13 cellular contexts compared by ENCODE assay signal in the genomic region with DNA sequence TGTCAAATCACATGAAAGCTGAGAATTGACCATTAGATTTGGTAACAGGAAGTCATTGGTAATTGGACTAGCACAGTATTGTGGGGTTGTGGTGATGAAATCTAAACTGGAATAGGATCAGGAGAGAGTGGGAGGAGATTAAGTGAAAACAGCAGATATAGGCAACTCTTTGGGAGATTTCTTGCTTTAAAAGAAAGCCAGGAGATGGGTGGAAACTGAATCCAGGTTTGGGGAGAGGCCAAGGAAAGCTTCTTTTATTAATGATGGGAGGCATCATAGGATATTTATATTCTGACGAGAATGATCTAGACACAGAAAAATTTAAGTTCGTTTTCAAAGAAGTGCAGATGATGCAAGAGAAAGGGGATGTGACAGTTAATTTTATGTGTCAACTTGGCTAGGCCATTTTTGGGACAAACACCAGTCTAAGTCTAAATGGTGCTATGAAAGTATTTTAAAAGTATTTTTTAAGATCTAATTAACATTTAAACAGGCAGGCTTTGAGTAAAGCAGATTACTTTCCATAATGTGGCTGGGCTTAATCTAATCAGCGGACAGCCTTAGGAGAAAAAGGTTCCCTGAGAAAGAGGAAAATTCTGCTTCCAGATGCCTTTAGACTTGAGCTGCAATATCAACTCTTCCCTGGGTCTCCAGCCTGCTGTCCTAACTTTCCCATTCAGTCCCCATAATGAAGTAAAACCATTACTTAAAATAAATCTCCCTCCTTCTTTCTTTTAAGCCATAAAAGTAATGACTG. TPM values are rescaled to one million over a fixed set of nuclear protein-coding genes. Genes with fewer than 3 reads are reported as not detected.
DNase-seq lines count a peak whose midpoint lies in the region; ATAC-seq and TF ChIP-seq lines count a peak whose summit lies in the region.
"Had no signal": no experiment of that assay in that cellular context is flagged by ENCODE, and none has a peak within 500 bp of the region (broad histone marks: within the 10 kb centered on the region; RNA-seq: fewer than 3 reads in every experiment).

No MANE protein-coding gene starts in this region.

- H3K36me3 ChIP-seq in SK-N-MC (ENCODE audit: insufficient read depth, low read length) (peaks cover 56% of the 10 kb centered on the region), smooth muscle cell (ENCODE audit: low read depth) (peaks cover 78% of the 10 kb centered on the region)

- peaks cover 36% of the 10 kb centered on the region for H3F3A ChIP-seq in smooth muscle cell (ENCODE audit: low read depth)

- H4K20me1 ChIP-seq in smooth muscle cell (ENCODE audit: low read depth), result peaks cover 100% of the 10 kb centered on the region

- H3K4me3 ChIP-seq in SK-N-MC, result no peak overlapping the region
- H3K4me3 ChIP-seq in fibroblast of villous mesenchyme (ENCODE audit: low read depth, low read length), result no peak overlapping the region
- no peak overlapping the region for H3K4me3 ChIP-seq in smooth muscle cell

- H3K27ac ChIP-seq in SK-N-MC (peak overlapping the region; percentile 38; the same call in 1 of the 2 replicates), smooth muscle cell (ENCODE audit: low read depth) (peak overlapping the region; percentile 49)

- WGBS in smooth muscle cell (ENCODE audit: low lambda C conversion rate), result 69% methylated on average over 3 of the region's 3 CpGs

- no peak overlapping the region for H3K4me2 ChIP-seq in smooth muscle cell

- H3K9me3 ChIP-seq in SK-N-MC (ENCODE audit: low read depth, low read length) (no peaks in the 10 kb centered on the region), smooth muscle cell (replicated peaks; ENCODE audit: low read depth) (no peaks in the 10 kb centered on the region)

- no peak for ATAC-seq in HG02759 (IDR thresholded peaks at IDR 0.05; ENCODE audit: unreplicated experiment)
- no peak for ATAC-seq in GM19351 (IDR thresholded peaks at IDR 0.05; ENCODE audit: unreplicated experiment)

- H3K4me1 ChIP-seq in smooth muscle cell (ENCODE audit: low read depth), result no peaks in the 10 kb centered on the region

- H3K9ac ChIP-seq in SK-N-MC (ENCODE audit: insufficient read length), result no peak overlapping the region
- no peak overlapping the region for H3K9ac ChIP-seq in smooth muscle cell (ENCODE audit: low read depth)

- TF ChIP-seq CTCF in fibroblast of villous mesenchyme (IDR thresholded peaks at IDR 0.05; ENCODE audit: insufficient read depth, low read depth, low read length) (no peak), smooth muscle cell (IDR thresholded peaks at IDR 0.05; ENCODE audit: borderline replicate concordance, insufficient read depth, poor library complexity, severe bottlenecking) (no peak), GM10266 (IDR thresholded peaks at IDR 0.05; ENCODE audit: control insufficient read depth, insufficient read depth, low read depth, missing control alignments) (no peak)

- H3K27me3 ChIP-seq in smooth muscle cell (ENCODE audit: low read depth), result no peaks in the 10 kb centered on the region

- peaks cover 98% of the 10 kb centered on the region for H3K79me2 ChIP-seq in smooth muscle cell (ENCODE audit: low read depth)

- no peak overlapping the region for H2AFZ ChIP-seq in smooth muscle cell (ENCODE audit: low read depth)

- DNase-seq in GM04504 (ENCODE audit: low read depth) (peak; percentile 75), SK-N-MC (ENCODE audit: low read depth, low spot score) (no peak), fibroblast of villous mesenchyme (ENCODE audit: low read depth) (peak; percentile 83), smooth muscle cell (lab: John Stamatoyannopoulos, UW; ENCODE audit: unreplicated experiment) (no peak), ecto neural progenitor cell (ENCODE audit: low spot score) (no peak), GM10266 (ENCODE audit: extremely low spot score) (no peak)
- DNase-seq: amygdala, Calu3, NCI-H524, retina, T-helper 1 cell had no signal

RNA-seq across cellular contexts. Expression of a gene that starts 24.7 kb away (rescaled TPM):
- 103 and 134 TPM in 2 replicates for total RNA-seq in fibroblast of villous mesenchyme
- 228 and 237 TPM in 2 replicates for total RNA-seq in smooth muscle cell
- 133 and 163 TPM in 2 replicates for polyA plus RNA-seq in smooth muscle cell

Comparison
In these comparisons a context has a peak if more than half of its experiments do, and no peak if none do; other contexts are left out.
1. DNase-seq: peak in GM04504 (single experiment) and fibroblast of villous mesenchyme (single experiment); none in SK-N-MC (single experiment), smooth muscle cell (single experiment), ecto neural progenitor cell (single experiment) and GM10266 (single experiment).